Comparison of ENCODE assay signal across 1 cellular context in the genomic region with DNA sequence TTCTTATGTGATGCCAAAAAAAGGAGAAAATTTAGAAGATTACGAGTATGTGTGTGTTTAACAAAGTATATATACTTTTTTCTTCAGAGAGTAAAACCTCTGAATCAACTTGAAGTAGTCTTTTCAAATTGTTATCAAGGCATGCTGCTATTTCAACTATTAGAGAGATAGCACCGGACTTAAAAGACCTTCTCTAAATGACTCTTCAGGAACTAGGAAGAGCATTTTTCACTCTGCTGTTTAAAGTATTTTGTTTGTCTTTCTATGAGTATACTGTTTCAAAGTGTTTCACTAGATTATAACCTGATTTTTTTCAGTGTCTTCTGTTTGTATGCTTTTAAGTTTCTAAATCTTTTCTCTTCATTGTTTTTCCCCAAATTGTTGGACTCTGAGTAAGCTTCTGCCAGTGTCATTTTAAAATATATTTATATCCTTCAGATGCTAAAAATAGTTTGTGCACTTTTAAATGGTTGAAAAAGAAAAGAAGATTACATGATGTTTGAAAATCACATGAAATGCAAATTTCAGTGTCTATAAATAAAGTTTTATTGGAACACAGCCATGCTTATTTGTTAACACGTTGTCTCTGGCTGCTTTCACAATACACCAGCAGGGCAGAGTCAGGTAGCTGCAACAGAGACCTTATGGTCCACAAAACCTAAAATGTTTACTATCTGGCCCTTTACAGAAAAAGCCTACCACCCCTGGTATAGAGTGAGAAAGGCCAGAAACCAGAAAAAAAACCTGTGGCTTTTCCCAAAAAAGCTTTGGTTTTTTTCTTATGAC.
TF ChIP-seq lines count a peak whose summit lies in the region.

No MANE protein-coding gene starts in this region.

TF ChIP-seq in HCT116, 20 proteins besides CTCF, POLR2A, EP300 and RAD21 (continued from another document):
- TF ChIP-seq, protein P1, sequence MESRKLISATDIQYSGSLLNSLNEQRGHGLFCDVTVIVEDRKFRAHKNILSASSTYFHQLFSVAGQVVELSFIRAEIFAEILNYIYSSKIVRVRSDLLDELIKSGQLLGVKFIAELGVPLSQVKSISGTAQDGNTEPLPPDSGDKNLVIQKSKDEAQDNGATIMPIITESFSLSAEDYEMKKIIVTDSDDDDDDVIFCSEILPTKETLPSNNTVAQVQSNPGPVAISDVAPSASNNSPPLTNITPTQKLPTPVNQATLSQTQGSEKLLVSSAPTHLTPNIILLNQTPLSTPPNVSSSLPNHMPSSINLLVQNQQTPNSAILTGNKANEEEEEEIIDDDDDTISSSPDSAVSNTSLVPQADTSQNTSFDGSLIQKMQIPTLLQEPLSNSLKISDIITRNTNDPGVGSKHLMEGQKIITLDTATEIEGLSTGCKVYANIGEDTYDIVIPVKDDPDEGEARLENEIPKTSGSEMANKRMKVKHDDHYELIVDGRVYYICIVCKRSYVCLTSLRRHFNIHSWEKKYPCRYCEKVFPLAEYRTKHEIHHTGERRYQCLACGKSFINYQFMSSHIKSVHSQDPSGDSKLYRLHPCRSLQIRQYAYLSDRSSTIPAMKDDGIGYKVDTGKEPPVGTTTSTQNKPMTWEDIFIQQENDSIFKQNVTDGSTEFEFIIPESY (IDR thresholded peaks at IDR 0.05; ENCODE audit: extremely low read depth, insufficient replicate concordance, low read length): no peak
- TF ChIP-seq, protein P2, sequence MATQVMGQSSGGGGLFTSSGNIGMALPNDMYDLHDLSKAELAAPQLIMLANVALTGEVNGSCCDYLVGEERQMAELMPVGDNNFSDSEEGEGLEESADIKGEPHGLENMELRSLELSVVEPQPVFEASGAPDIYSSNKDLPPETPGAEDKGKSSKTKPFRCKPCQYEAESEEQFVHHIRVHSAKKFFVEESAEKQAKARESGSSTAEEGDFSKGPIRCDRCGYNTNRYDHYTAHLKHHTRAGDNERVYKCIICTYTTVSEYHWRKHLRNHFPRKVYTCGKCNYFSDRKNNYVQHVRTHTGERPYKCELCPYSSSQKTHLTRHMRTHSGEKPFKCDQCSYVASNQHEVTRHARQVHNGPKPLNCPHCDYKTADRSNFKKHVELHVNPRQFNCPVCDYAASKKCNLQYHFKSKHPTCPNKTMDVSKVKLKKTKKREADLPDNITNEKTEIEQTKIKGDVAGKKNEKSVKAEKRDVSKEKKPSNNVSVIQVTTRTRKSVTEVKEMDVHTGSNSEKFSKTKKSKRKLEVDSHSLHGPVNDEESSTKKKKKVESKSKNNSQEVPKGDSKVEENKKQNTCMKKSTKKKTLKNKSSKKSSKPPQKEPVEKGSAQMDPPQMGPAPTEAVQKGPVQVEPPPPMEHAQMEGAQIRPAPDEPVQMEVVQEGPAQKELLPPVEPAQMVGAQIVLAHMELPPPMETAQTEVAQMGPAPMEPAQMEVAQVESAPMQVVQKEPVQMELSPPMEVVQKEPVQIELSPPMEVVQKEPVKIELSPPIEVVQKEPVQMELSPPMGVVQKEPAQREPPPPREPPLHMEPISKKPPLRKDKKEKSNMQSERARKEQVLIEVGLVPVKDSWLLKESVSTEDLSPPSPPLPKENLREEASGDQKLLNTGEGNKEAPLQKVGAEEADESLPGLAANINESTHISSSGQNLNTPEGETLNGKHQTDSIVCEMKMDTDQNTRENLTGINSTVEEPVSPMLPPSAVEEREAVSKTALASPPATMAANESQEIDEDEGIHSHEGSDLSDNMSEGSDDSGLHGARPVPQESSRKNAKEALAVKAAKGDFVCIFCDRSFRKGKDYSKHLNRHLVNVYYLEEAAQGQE (IDR thresholded peaks at IDR 0.05; ENCODE audit: low read depth): no peak
- no peak for TF ChIP-seq YY1 (IDR thresholded peaks at IDR 0.05; ENCODE audit: extremely low read depth, insufficient replicate concordance, low read depth, low read length)
- TF ChIP-seq ZFX (IDR thresholded peaks at IDR 0.05): no peak
- TF ChIP-seq CEBPB (IDR thresholded peaks at IDR 0.05; ENCODE audit: low read depth): 0 out of 2 replicates have a peak, but pooled peaks have one; percentile 15
- TF ChIP-seq EZH2 (IDR thresholded peaks at IDR 0.05): no peak
